Comparison of ENCODE assay signal across 23 cellular contexts in the genomic region with DNA sequence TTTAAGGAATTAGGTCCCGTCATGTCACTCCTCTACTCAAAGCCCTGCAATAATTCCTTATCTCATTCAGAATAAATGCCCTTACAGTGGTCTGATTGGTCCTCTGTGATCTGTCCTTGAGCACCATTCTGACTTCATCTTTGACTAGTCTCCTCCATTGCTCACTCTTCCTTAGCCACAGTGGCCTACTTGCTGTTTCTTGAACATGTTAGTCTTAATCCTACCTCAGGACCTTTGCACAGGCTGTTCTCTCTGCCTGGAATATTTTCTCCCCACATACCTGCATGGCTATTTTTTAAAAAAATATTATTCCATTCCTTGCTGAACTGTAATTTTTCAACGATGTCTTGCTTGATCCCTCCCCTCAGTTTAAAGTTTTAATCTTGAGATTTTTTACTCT.
"Had no signal": no experiment of that assay in that cellular context is flagged by ENCODE, and none has a peak within 500 bp of the region (broad histone marks: within the 10 kb centered on the region; RNA-seq: fewer than 3 reads in every experiment).

No MANE protein-coding gene starts in this region.

- H3K36me3 Mint-ChIP-seq: immature natural killer cell; natural killer cell treated with Interleukin-12 subunit alpha and Interleukin-12 subunit beta and Interleukin-15 and Interleukin-18, amount 100 ng/mL, for 72 hours had no signal

- H3K4me1 ChIP-seq: ascending aorta had no signal

- H3K27me3 Mint-ChIP-seq: natural killer cell treated with Interleukin-12 subunit alpha and Interleukin-12 subunit beta and Interleukin-15 and Interleukin-18, amount 100 ng/mL, for 72 hours; T-helper 17 cell had no signal

- H3K27ac ChIP-seq: adrenal gland, ascending aorta, brain microvascular endothelial cell, gastroesophageal sphincter, heart left ventricle, SK-N-MC, spleen, tibial nerve, WERI-Rb-1 had no signal

- H3K4me3 ChIP-seq: adrenal gland, ascending aorta, gastroesophageal sphincter, heart left ventricle, SK-N-MC, spleen, tibial nerve had no signal

- H3K27me3 ChIP-seq: adrenal gland, ascending aorta, brain microvascular endothelial cell, gastroesophageal sphincter, heart left ventricle, spleen, tibial nerve had no signal

- ATAC-seq: activated CD4-positive, CD25-positive, alpha-beta regulatory T cell treated with anti-CD3 and anti-CD28 coated beads, Interleukin-2, amount 50 U/mL, for 24 hours; activated CD8-positive, alpha-beta T cell treated with anti-CD3 and anti-CD28 coated beads for 36 hours; activated naive CD4-positive, alpha-beta T cell treated with anti-CD3 and anti-CD28 coated beads, Interleukin-2, amount 50 U/mL, for 72 hours; gastroesophageal sphincter; heart left ventricle; natural killer cell treated with Interleukin-12 subunit alpha and Interleukin-12 subunit beta and Interleukin-15 and Interleukin-18, amount 100 ng/mL, for 72 hours; right cardiac atrium; T-helper 17 cell had no signal

- DNase-seq: activated CD4-positive, alpha-beta T cell treated with anti-CD3 and anti-CD28 coated beads, Interleukin-2, amount 50 U/mL, for 1 hour; activated CD8-positive, alpha-beta T cell treated with anti-CD3 and anti-CD28 coated beads for 36 hours; activated gamma-delta T cell treated with Interleukin-2 at 50 U/mL for 16 hours; adrenal gland; brain microvascular endothelial cell; cortex of kidney; heart left ventricle; hypothalamus; immature natural killer cell; posterior cingulate gyrus; right cardiac atrium; spleen; stimulated activated naive CD4-positive, alpha-beta T cell treated with Interleukin-2 at 50 U/mL for 16 hours; T-helper 17 cell; T1000; WERI-Rb-1 had no signal

- H3K9me3 ChIP-seq: adrenal gland, ascending aorta, gastroesophageal sphincter, heart left ventricle, spleen, tibial nerve had no signal

- H3K27ac Mint-ChIP-seq: activated CD8-positive, alpha-beta T cell treated with anti-CD3 and anti-CD28 coated beads for 36 hours; T-helper 17 cell had no signal

- H3K36me3 ChIP-seq: adrenal gland, ascending aorta, brain microvascular endothelial cell, gastroesophageal sphincter, heart left ventricle, spleen, tibial nerve, WERI-Rb-1 had no signal

- H3K4me3 Mint-ChIP-seq: activated CD8-positive, alpha-beta T cell treated with anti-CD3 and anti-CD28 coated beads for 36 hours; immature natural killer cell; natural killer cell treated with Interleukin-12 subunit alpha and Interleukin-12 subunit beta and Interleukin-15 and Interleukin-18, amount 100 ng/mL, for 72 hours; T-helper 17 cell had no signal

- H3K9me3 Mint-ChIP-seq: immature natural killer cell; natural killer cell treated with Interleukin-12 subunit alpha and Interleukin-12 subunit beta and Interleukin-15 and Interleukin-18, amount 100 ng/mL, for 72 hours had no signal
